In genomic region chr13:49985129-49985528, GRCh38 we compare ENCODE assay signal across 13 cellular contexts.
"Had no signal": no experiment of that assay in that cellular context is flagged by ENCODE, and none has a peak within 500 bp of the region (broad histone marks: within the 10 kb centered on the region; RNA-seq: fewer than 3 reads in every experiment).

No MANE protein-coding gene starts in this region.

- H3K9me3 ChIP-seq: adrenal gland, thoracic aorta had no signal

- H3K4me1 ChIP-seq: adrenal gland had no signal

- H3K36me3 ChIP-seq: adrenal gland, thoracic aorta had no signal

- DNase-seq: activated CD4-positive, alpha-beta T cell treated with anti-CD3 and anti-CD28 coated beads for 48 hours; activated naive CD4-positive, alpha-beta T cell treated with anti-CD3 and anti-CD28 coated beads, Interleukin-2, amount 10 ng/mL, durations not matched to agents 7 days and 5 days; adrenal gland; effector memory CD4-positive, alpha-beta T cell; kidney; mesendoderm; nephron progenitor cell; retina; stimulated activated CD4-positive, alpha-beta T cell treated with anti-CD3 and anti-CD28 coated beads, Interleukin-4, amount 100 ng/mL, for 4 hours; stimulated activated naive CD8-positive, alpha-beta T cell treated with anti-CD3 and anti-CD28 coated beads, Interleukin-15, amount 100 ng/mL, for 72 hours had no signal

- H3K4me3 ChIP-seq: adrenal gland, hepatocyte, skin epidermis, thoracic aorta had no signal

- H3K27ac ChIP-seq: adrenal gland, hepatocyte, skin epidermis, thoracic aorta had no signal
